10 cellular contexts compared by ENCODE assay signal in the genomic region with DNA sequence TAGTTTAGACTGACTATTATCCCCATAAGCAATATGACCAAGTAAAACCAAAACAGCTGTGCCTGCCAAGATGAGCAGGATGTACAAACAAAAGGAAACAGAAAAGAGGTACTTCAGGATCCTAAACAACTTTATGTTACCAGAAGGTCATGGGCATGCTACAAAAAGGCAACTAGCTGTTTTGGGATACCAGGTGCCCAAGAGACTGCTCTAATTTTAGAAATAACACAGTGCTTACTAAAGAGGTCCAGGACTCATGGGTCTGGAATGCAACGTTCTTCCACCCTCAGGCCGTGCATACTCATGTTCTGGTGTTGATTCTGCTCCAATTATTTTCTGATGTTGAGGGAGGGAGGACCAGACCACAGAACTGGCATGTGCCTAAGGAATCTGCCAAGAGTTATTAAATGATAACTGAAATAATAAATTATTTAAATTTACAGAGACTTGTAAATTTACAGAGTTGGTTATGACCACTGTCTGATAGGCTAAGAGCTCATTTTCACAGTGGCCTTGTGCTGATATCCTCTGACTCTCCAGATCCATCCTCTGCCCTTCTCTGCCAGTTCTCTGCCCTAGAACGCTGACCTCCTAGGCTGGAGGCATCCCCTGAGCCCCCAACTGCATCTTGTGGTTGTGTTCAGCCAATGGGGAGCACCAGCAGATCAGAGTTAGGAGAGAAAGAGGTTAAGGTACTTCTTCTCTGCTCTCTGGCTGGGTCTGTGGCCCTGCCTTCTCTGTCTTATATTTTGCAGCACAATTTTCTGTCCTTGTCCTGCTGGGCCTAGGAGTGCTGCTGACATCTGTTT. TPM values are rescaled to one million over a fixed set of nuclear protein-coding genes. Genes with fewer than 3 reads are reported as not detected.
DNase-seq lines count a peak whose midpoint lies in the region; ATAC-seq and TF ChIP-seq lines count a peak whose summit lies in the region.
"Had no signal": no experiment of that assay in that cellular context is flagged by ENCODE, and none has a peak within 500 bp of the region (broad histone marks: within the 10 kb centered on the region; RNA-seq: fewer than 3 reads in every experiment).

No MANE protein-coding gene starts in this region.

- TF ChIP-seq CTCF in IMR-90 (conservative IDR thresholded peaks at IDR 0.05; ENCODE audit: low read depth, low read length) (no peak), astrocyte of the cerebellum (IDR thresholded peaks at IDR 0.05; ENCODE audit: low read depth, low read length, missing control alignments) (no peak), tibial artery (IDR thresholded peaks at IDR 0.05) (no peak), WTC11 (IDR thresholded peaks at IDR 0.05) (no peak)

- H3K56ac ChIP-seq in IMR-90 (ENCODE audit: extremely low read depth, insufficient read depth, low read length): peak overlapping the region; percentile 94

- peaks cover 23% of the 10 kb centered on the region for H3K9me1 ChIP-seq in IMR-90 (ENCODE audit: insufficient read depth, low read length)

- H3K9ac ChIP-seq in IMR-90 (ENCODE audit: low read depth, low read length): peak overlapping the region; percentile 38

- H3K27me3 Mint-ChIP-seq in activated T-helper 1 cell treated with anti-CD3 and anti-CD28 coated beads, Interleukin-12 subunit alpha, Interleukin-12 subunit beta, Interleukin-2, Interleukin-4 antibody, amounts not matched to agents 30 ng/mL and 10 ng/mL and 1 ng/mL, durations not matched to agents 14 hours and 24 hours and 36 hours (ENCODE audit: insufficient read depth): peaks cover 59% of the 10 kb centered on the region
- H3K27me3 Mint-ChIP-seq in WTC11 (ENCODE audit: low read depth): no peaks in the 10 kb centered on the region

- in situ Hi-C loops in IMR-90 (cut with MboI; ENCODE audit: low sequenced_read_pairs): loop anchor here (5.0 kb wide), 3 partner anchors 83 to 383 kb away; no protein-coding TSS in a partner anchor
- in situ Hi-C loops in astrocyte of the cerebellum (cut with HindIII; ENCODE audit: low sequenced_read_pairs): loop anchor here (10.0 to 25.0 kb wide), 3 partner anchors 248 to 573 kb away; a partner anchor contains a TSS

- H3K9me3 ChIP-seq in IMR-90 (ENCODE audit: control insufficient read depth, insufficient read depth, low read length): no peaks in the 10 kb centered on the region
- H3K9me3 ChIP-seq in tibial artery: no peaks in the 10 kb centered on the region

- POLR2A ChIA-PET in IMR-90 (lab: Charles Lee; ENCODE audit: unreplicated experiment) (interaction anchor here (0.9 kb wide), 1 partner anchor 55 kb away, joined by 4 read pairs; a partner anchor contains a TSS), WTC11 (lab: Charles Lee) (no interaction called here)

- H2AFZ ChIP-seq in IMR-90 (replicated peaks; ENCODE audit: low read length, poor library complexity): peak overlapping the region; percentile 54

- no peak overlapping the region for H3K27ac Mint-ChIP-seq in activated T-helper 1 cell treated with anti-CD3 and anti-CD28 coated beads, Interleukin-12 subunit alpha, Interleukin-12 subunit beta, Interleukin-2, Interleukin-4 antibody, amounts not matched to agents 30 ng/mL and 10 ng/mL and 1 ng/mL, durations not matched to agents 14 hours and 24 hours and 36 hours
- H3K27ac Mint-ChIP-seq in WTC11: no peak overlapping the region
- H3K27ac Mint-ChIP-seq: natural killer cell had no signal

- peak overlapping the region; percentile 98 for H2BK5ac ChIP-seq in IMR-90 (ENCODE audit: low read depth, low read length, poor library complexity, severe bottlenecking)

- peak overlapping the region; percentile 2; the same call in 1 of the 2 replicates for H3K4me2 ChIP-seq in IMR-90 (ENCODE audit: low read depth, low read length)

- dilution Hi-C loops in IMR-90 (cut with HindIII; ENCODE audit: low sequenced_read_pairs, unreplicated experiment): no loop called here

- no peak for TF ChIP-seq RAD21 in IMR-90 (IDR thresholded peaks at IDR 0.05; ENCODE audit: low read length)

- H2BK120ac ChIP-seq in IMR-90 (ENCODE audit: low read depth, low read length): peak overlapping the region; percentile 99

- no peak for TF ChIP-seq POLR2A in IMR-90 (IDR thresholded peaks at IDR 0.05; ENCODE audit: low read depth, low read length)

- H2BK20ac ChIP-seq in IMR-90 (ENCODE audit: low read depth, low read length): peak overlapping the region; percentile 97

- no peaks in the 10 kb centered on the region for H4K20me1 ChIP-seq in IMR-90 (ENCODE audit: insufficient read depth, low read length)

- H3K23ac ChIP-seq in IMR-90 (ENCODE audit: low read depth, low read length): peak overlapping the region; percentile 98

- peak overlapping the region; percentile 99 for H3K4ac ChIP-seq in IMR-90 (ENCODE audit: low read depth, low read length)

- H3K36me3 ChIP-seq in IMR-90 (ENCODE audit: control insufficient read depth, insufficient read depth, low read length) (no peaks in the 10 kb centered on the region; the same call in 1 of the 2 replicates), tibial artery (no peaks in the 10 kb centered on the region)

- peak overlapping the region; percentile 53 for H2AK9ac ChIP-seq in IMR-90 (replicated peaks; ENCODE audit: low read depth, low read length, poor library complexity)

- peak overlapping the region; percentile 83 to 91 for H4K8ac ChIP-seq in IMR-90 (ENCODE audit: low read depth in 2 of 2, low read length in 2 of 2)

- TSS peak; percentile 93 for BruUV-seq in IMR-90 (replicated peaks; lab: Mats Ljungman, UMichigan)

- no peak overlapping the region for H3K4me3 Mint-ChIP-seq in activated T-helper 1 cell treated with anti-CD3 and anti-CD28 coated beads, Interleukin-12 subunit alpha, Interleukin-12 subunit beta, Interleukin-2, Interleukin-4 antibody, amounts not matched to agents 30 ng/mL and 10 ng/mL and 1 ng/mL, durations not matched to agents 14 hours and 24 hours and 36 hours
- no peak overlapping the region for H3K4me3 Mint-ChIP-seq in WTC11
- H3K4me3 Mint-ChIP-seq: natural killer cell had no signal

- peak; percentile 96 for DNase-seq in IMR-90
- peak; percentile 77 for DNase-seq in astrocyte of the cerebellum (ENCODE audit: low read depth)
- DNase-seq in islet precursor cell: peak; percentile 82
- DNase-seq in tibial artery: peak; percentile 38 to 75
- no peak for DNase-seq in activated T-helper 1 cell treated with anti-CD3 and anti-CD28 coated beads, Interleukin-12 subunit alpha, Interleukin-12 subunit beta, Interleukin-2, Interleukin-4 antibody, amounts not matched to agents 30 ng/mL and 10 ng/mL and 1 ng/mL, durations not matched to agents 14 hours and 24 hours and 36 hours (ENCODE audit: low spot score)
- DNase-seq in C1 segment of cervical spinal cord (lab: John Stamatoyannopoulos, UW): no peak
- DNase-seq in WTC11 (ENCODE audit: low spot score): no peak
- DNase-seq: natural killer cell, NCI-H187 had no signal

- CTCF ChIA-PET in IMR-90 (lab: Yijun Ruan, JAX): interaction anchor here (0.6 to 1.0 kb wide), 2 partner anchors 58 to 144 kb away, joined by 3 read pairs; no protein-coding TSS in a partner anchor
- CTCF ChIA-PET in WTC11 (lab: Charles Lee): no interaction called here

- peak overlapping the region; percentile 94; the same call in 2 of the 3 replicates for H2BK15ac ChIP-seq in IMR-90 (ENCODE audit: low read depth, low read length)

- no CpG with 5 or more reads among the region's 3 CpGs for WGBS in IMR-90 (ENCODE audit: extremely low coverage in 2 of 2, insufficient read length in 1 of 2), 2 experiments

- no peaks in the 10 kb centered on the region for H3K4me1 Mint-ChIP-seq in activated T-helper 1 cell treated with anti-CD3 and anti-CD28 coated beads, Interleukin-12 subunit alpha, Interleukin-12 subunit beta, Interleukin-2, Interleukin-4 antibody, amounts not matched to agents 30 ng/mL and 10 ng/mL and 1 ng/mL, durations not matched to agents 14 hours and 24 hours and 36 hours (ENCODE audit: low read depth)
- peaks cover 10% of the 10 kb centered on the region; the same call in 1 of the 2 replicates for H3K4me1 Mint-ChIP-seq in WTC11
- H3K4me1 Mint-ChIP-seq: natural killer cell had no signal

- no peaks in the 10 kb centered on the region for H3K36me3 Mint-ChIP-seq in activated T-helper 1 cell treated with anti-CD3 and anti-CD28 coated beads, Interleukin-12 subunit alpha, Interleukin-12 subunit beta, Interleukin-2, Interleukin-4 antibody, amounts not matched to agents 30 ng/mL and 10 ng/mL and 1 ng/mL, durations not matched to agents 14 hours and 24 hours and 36 hours (ENCODE audit: low read depth)
- no peaks in the 10 kb centered on the region for H3K36me3 Mint-ChIP-seq in WTC11
- H3K36me3 Mint-ChIP-seq: natural killer cell had no signal

- no peak overlapping the region for H3K4me3 ChIP-seq in IMR-90 (ENCODE audit: insufficient read depth, low read depth, low read length)
- H3K4me3 ChIP-seq in astrocyte of the cerebellum (ENCODE audit: low read depth, low read length): no peak overlapping the region
- no peak overlapping the region for H3K4me3 ChIP-seq in tibial artery

- peak overlapping the region; percentile 94 for H4K5ac ChIP-seq in IMR-90 (ENCODE audit: low read depth, low read length)

- H4K91ac ChIP-seq in IMR-90 (ENCODE audit: insufficient read depth, low read depth, low read length): peak overlapping the region; percentile 99

- ATAC-seq in IMR-90 (ENCODE audit: low read depth): peak; percentile 78
- no peak for ATAC-seq in GM18858 (IDR thresholded peaks at IDR 0.05; ENCODE audit: unreplicated experiment)
- no peak for ATAC-seq in WTC11
- ATAC-seq: natural killer cell had no signal

- H3K27ac ChIP-seq in IMR-90 (ENCODE audit: insufficient read depth, low read length): peak overlapping the region; percentile 87
- peak overlapping the region; percentile 74 to 77 for H3K27ac ChIP-seq in tibial artery

- H3K18ac ChIP-seq in IMR-90 (ENCODE audit: low read depth, low read length): peak overlapping the region; percentile 59

- peak overlapping the region; percentile 98 for H3K14ac ChIP-seq in IMR-90 (replicated peaks; ENCODE audit: low read depth, low read length)

- peaks cover 18% of the 10 kb centered on the region for H3K4me1 ChIP-seq in IMR-90 (ENCODE audit: control insufficient read depth, insufficient read depth, low read length)
- H3K4me1 ChIP-seq in tibial artery: peaks cover 0 to 37% (median 26%) of the 10 kb centered on the region in 4 donors

- H2AK5ac ChIP-seq in IMR-90 (ENCODE audit: low read depth, low read length): peak overlapping the region; percentile 99

- intact Hi-C loops in IMR-90 (cut with micrococcal nuclease): loop anchor here (1.0 to 2.0 kb wide), 4 partner anchors 15 to 298 kb away; no protein-coding TSS in a partner anchor
- intact Hi-C loops in tibial artery (cut with DNase I; ENCODE audit: low total_unique reads): loop anchor here (1.0 kb wide), 1 partner anchor 266 kb away; a partner anchor contains a TSS
- intact Hi-C loops in activated T-helper 1 cell treated with anti-CD3 and anti-CD28 coated beads, Interleukin-12 subunit alpha, Interleukin-12 subunit beta, Interleukin-2, Interleukin-4 antibody, amounts not matched to agents 30 ng/mL and 10 ng/mL and 1 ng/mL, durations not matched to agents 14 hours and 24 hours and 36 hours (cut with micrococcal nuclease): no loop called here

- H3K9me3 Mint-ChIP-seq in activated T-helper 1 cell treated with anti-CD3 and anti-CD28 coated beads, Interleukin-12 subunit alpha, Interleukin-12 subunit beta, Interleukin-2, Interleukin-4 antibody, amounts not matched to agents 30 ng/mL and 10 ng/mL and 1 ng/mL, durations not matched to agents 14 hours and 24 hours and 36 hours: no peaks in the 10 kb centered on the region
- no peaks in the 10 kb centered on the region for H3K9me3 Mint-ChIP-seq in WTC11
- H3K9me3 Mint-ChIP-seq: natural killer cell had no signal

- H3K79me1 ChIP-seq in IMR-90 (ENCODE audit: low read depth in 1 of 2, low read length in 2 of 2): peaks cover 15 to 43% of the 10 kb centered on the region in 2 experiments; a peak in 3 of 4 replicates

- H3K27me3 ChIP-seq in IMR-90 (ENCODE audit: control insufficient read depth, insufficient read depth, low read length): no peaks in the 10 kb centered on the region
- H3K27me3 ChIP-seq in tibial artery: no peaks in the 10 kb centered on the region

RNA-seq across cellular contexts. Expression of a gene that starts 37.7 kb away (rescaled TPM):
- total RNA-seq in IMR-90 (2012; rRNA removed) (30.5 and 51.4 TPM in 2 replicates), WTC11 (2021) (21.3 to 24.2 TPM (median 21.4 TPM) in 3 replicates)
- 11.2 and 15.3 TPM in 2 replicates for polyA plus RNA-seq in IMR-90 (2012; rRNA removed)
- 3.2 and 4.2 TPM in 2 replicates for polyA plus RNA-seq in IMR-90 (2012; cell fraction: cytosol; rRNA removed)
- 4.7 and 10.9 TPM in 2 replicates for polyA plus RNA-seq in IMR-90 (2012; cell fraction: nucleus; rRNA removed; ENCODE audit: low replicate concordance)
- total RNA-seq in activated T-helper 1 cell treated with anti-CD3 and anti-CD28 coated beads, Interleukin-12 subunit alpha, Interleukin-12 subunit beta, Interleukin-2, Interleukin-4 antibody, amounts not matched to agents 30 ng/mL and 10 ng/mL and 1 ng/mL, durations not matched to agents 14 hours and 24 hours and 36 hours: 25.1 and 28.8 TPM in 2 replicates

RNA-seq across cellular contexts. Expression of a gene that starts 54.6 kb away (rescaled TPM):
- total RNA-seq in IMR-90 (2012; rRNA removed): 16.3 and 23.1 TPM in 2 replicates
- 31.3 and 33.5 TPM in 2 replicates for polyA plus RNA-seq in IMR-90 (2012; rRNA removed)
- 22.6 and 25.9 TPM in 2 replicates for polyA plus RNA-seq in IMR-90 (2012; cell fraction: cytosol; rRNA removed)
- 36.7 and 40.2 TPM in 2 replicates for polyA plus RNA-seq in IMR-90 (2012; cell fraction: nucleus; rRNA removed; ENCODE audit: low replicate concordance)
- total RNA-seq in activated T-helper 1 cell treated with anti-CD3 and anti-CD28 coated beads, Interleukin-12 subunit alpha, Interleukin-12 subunit beta, Interleukin-2, Interleukin-4 antibody, amounts not matched to agents 30 ng/mL and 10 ng/mL and 1 ng/mL, durations not matched to agents 14 hours and 24 hours and 36 hours: 30.9 and 31.6 TPM in 2 replicates
- 35.8 to 44.5 TPM (median 40.2 TPM) in 3 replicates for total RNA-seq in WTC11 (2021)

Comparison
In these comparisons a context has a peak if more than half of its experiments do, and no peak if none do; other contexts are left out.
1. DNase-seq: peak in IMR-90 (single experiment), astrocyte of the cerebellum (single experiment), islet precursor cell (single experiment) and tibial artery (2 of 2); none in activated T-helper 1 cell treated with anti-CD3 and anti-CD28 coated beads, Interleukin-12 subunit alpha, Interleukin-12 subunit beta, Interleukin-2, Interleukin-4 antibody, amounts not matched to agents 30 ng/mL and 10 ng/mL and 1 ng/mL, durations not matched to agents 14 hours and 24 hours and 36 hours (single experiment), C1 segment of cervical spinal cord (0 of 14) and WTC11 (single experiment).